1 cellular context compared by ENCODE assay signal in the genomic region with DNA sequence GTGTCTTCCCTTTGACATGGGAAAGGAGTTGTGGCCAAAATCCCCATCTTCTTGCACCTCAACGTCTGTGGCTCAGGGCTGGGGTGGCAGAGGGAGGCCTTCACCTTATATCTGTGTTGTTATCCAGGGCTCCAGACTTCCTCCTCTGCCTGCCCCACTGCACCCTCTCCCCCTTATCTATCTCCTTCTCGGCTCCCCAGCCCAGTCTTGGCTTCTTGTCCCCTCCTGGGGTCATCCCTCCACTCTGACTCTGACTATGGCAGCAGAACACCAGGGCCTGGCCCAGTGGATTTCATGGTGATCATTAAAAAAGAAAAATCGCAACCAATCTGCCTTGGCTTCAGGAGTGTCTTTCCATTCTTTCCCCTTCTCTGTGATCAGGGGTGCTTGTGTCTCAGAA.
TF ChIP-seq lines count a peak whose summit lies in the region.

No MANE protein-coding gene starts in this region.

TF ChIP-seq in H1, 55 proteins besides CTCF, POLR2A, EP300 and RAD21:
- TF ChIP-seq BCL11A (IDR thresholded peaks at IDR 0.05; ENCODE audit: low read depth in 2 of 2, low read length in 2 of 2) (no peak), TCF12 (IDR thresholded peaks at IDR 0.05; ENCODE audit: low read depth, low read length) (no peak), RBBP5 (IDR thresholded peaks at IDR 0.05; ENCODE audit: borderline replicate concordance, low read depth, low read length) (no peak), ATF3 (IDR thresholded peaks at IDR 0.05; ENCODE audit: insufficient read depth, low read depth, low read length) (no peak), RNF2 (IDR thresholded peaks at IDR 0.05; ENCODE audit: borderline replicate concordance, low read depth, low read length, missing control alignments, poor library complexity, severe bottlenecking) (no peak), GTF2F1 (IDR thresholded peaks at IDR 0.05; ENCODE audit: borderline replicate concordance, low read depth, low read length) (no peak), YY1 (IDR thresholded peaks at IDR 0.05; ENCODE audit: low read depth, low read length) (no peak), POLR2AphosphoS5 (IDR thresholded peaks at IDR 0.05; ENCODE audit: low read depth, low read length) (no peak), RFX5 (IDR thresholded peaks at IDR 0.05; ENCODE audit: borderline replicate concordance, low read depth, low read length) (no peak), KDM5A (IDR thresholded peaks at IDR 0.05; ENCODE audit: low read length) (no peak), FOSL1 (IDR thresholded peaks at IDR 0.05; ENCODE audit: insufficient read depth, low read depth, low read length) (no peak), CEBPB (IDR thresholded peaks at IDR 0.05; ENCODE audit: low read depth, low read length) (no peak), NRF1 (IDR thresholded peaks at IDR 0.05; ENCODE audit: low read depth, low read length) (no peak), SIX5 (IDR thresholded peaks at IDR 0.05; ENCODE audit: low read depth, low read length) (no peak), HDAC2 (IDR thresholded peaks at IDR 0.05; ENCODE audit: borderline replicate concordance in 1 of 2, low read depth in 2 of 2, low read length in 2 of 2) (no peak), MAX (IDR thresholded peaks at IDR 0.05) (no peak), ASH2L (IDR thresholded peaks at IDR 0.05; ENCODE audit: low read length) (no peak), CHD2 (IDR thresholded peaks at IDR 0.05; ENCODE audit: low read length) (no peak), SRF (IDR thresholded peaks at IDR 0.05; ENCODE audit: low read depth, low read length) (no peak)
TF ChIP-seq in H1: peak in this region for 0.
